Comparison of ENCODE assay signal across 1 cellular context in genomic region chr22:24178021-24178431, GRCh38.
TF ChIP-seq lines count a peak whose summit lies in the region.

No MANE protein-coding gene starts in this region.

TF ChIP-seq in GM12878, 131 proteins besides CTCF, POLR2A, EP300 and RAD21:
- TF ChIP-seq SMAD5 (IDR thresholded peaks at IDR 0.05; ENCODE audit: low read depth), result no peak
